In genomic region chr11:129252621-129253020, GRCh38 we compare ENCODE assay signal across 23 cellular contexts.
A peak's percentile ranks its signal among the peaks of the same experiment; 100 is the strongest.
DNase-seq lines count a peak whose midpoint lies in the region; ATAC-seq and TF ChIP-seq lines count a peak whose summit lies in the region.
"Had no signal": no experiment of that assay in that cellular context is flagged by ENCODE, and none has a peak within 500 bp of the region (broad histone marks: within the 10 kb centered on the region; RNA-seq: fewer than 3 reads in every experiment).

No MANE protein-coding gene starts in this region.

- H3K9ac ChIP-seq in NT2/D1 (ENCODE audit: insufficient read length, low read depth): no peak overlapping the region

- H3K4me3 ChIP-seq in HEK293 (ENCODE audit: low read depth, low read length) (no peak overlapping the region), NT2/D1 (ENCODE audit: insufficient read length, low read depth) (no peak overlapping the region), neuron (ENCODE audit: low read length) (peak overlapping the region; percentile 13)
- H3K4me3 ChIP-seq: body of pancreas, heart left ventricle, mucosa of descending colon, psoas muscle had no signal

- DNase-seq in NT2/D1 (ENCODE audit: low read depth, low spot score): peak; percentile 71
- DNase-seq in iPS DF 4.7 (ENCODE audit: extremely low read depth, low spot score): peak; percentile 33
- DNase-seq in omental fat pad (ENCODE audit: low spot score): no peak
- no peak for DNase-seq in H4 (ENCODE audit: low spot score)
- DNase-seq: activated CD4-positive, alpha-beta memory T cell treated with anti-CD3 and anti-CD28 coated beads, Interleukin-2, amount 10 ng/mL, durations not matched to agents 7 days and 5 days; activated gamma-delta T cell; body of pancreas; CD4-positive, alpha-beta T cell; EL; erythroblast; heart left ventricle; HFFc6; KG1; mucosa of descending colon; NCI-H187; NCI-H2227 treated with DMSO at 0.1 percent for 48 hours; NCI-H748 treated with DMSO at 0.1 percent for 48 hours; OCI-M1; psoas muscle; Right ventricle myocardium superior had no signal

- H3K4me1 ChIP-seq in HEK293 (ENCODE audit: control insufficient read depth, insufficient read depth, low read length) (peaks cover 11% of the 10 kb centered on the region), NT2/D1 (ENCODE audit: insufficient read depth, insufficient read length) (no peaks in the 10 kb centered on the region), neuron (ENCODE audit: insufficient read depth, low read length) (peaks cover 12% of the 10 kb centered on the region)
- H3K4me1 ChIP-seq: body of pancreas, heart left ventricle had no signal

- H3K27ac ChIP-seq in HEK293 (ENCODE audit: extremely low read depth, low read depth, low read length): no peak overlapping the region
- H3K27ac ChIP-seq: body of pancreas, heart left ventricle, psoas muscle had no signal

- no peaks in the 10 kb centered on the region for H3K36me3 ChIP-seq in HEK293 (ENCODE audit: control insufficient read depth in 2 of 2, insufficient read depth in 1 of 2, low read length in 2 of 2)
- no peaks in the 10 kb centered on the region for H3K36me3 ChIP-seq in NT2/D1 (ENCODE audit: insufficient read depth, insufficient read length, low read length)
- no peaks in the 10 kb centered on the region for H3K36me3 ChIP-seq in neuron (ENCODE audit: insufficient read depth, low read length)
- H3K36me3 ChIP-seq: heart left ventricle had no signal

- ATAC-seq in omental fat pad (ENCODE audit: low FRiP score): no peak
- ATAC-seq in GM21723 (IDR thresholded peaks at IDR 0.05; ENCODE audit: unreplicated experiment): no peak
- ATAC-seq: body of pancreas, heart left ventricle, mucosa of descending colon, psoas muscle had no signal

- POLR2A ChIA-PET in HEK293 (lab: Yijun Ruan, JAX): interaction anchor here (1.1 kb wide), 1 partner anchor 23 kb away, joined by 3 read pairs; no protein-coding TSS in a partner anchor

- H3K27me3 ChIP-seq in NT2/D1 (ENCODE audit: insufficient read depth, insufficient read length) (no peaks in the 10 kb centered on the region), neuron (ENCODE audit: insufficient read depth, low read length) (no peaks in the 10 kb centered on the region)
- H3K27me3 ChIP-seq: body of pancreas, heart left ventricle had no signal

- H2AFZ ChIP-seq in neuron (ENCODE audit: low read depth, low read length): no peak overlapping the region

- TF ChIP-seq CTCF in HEK293 (tag by site-specific recombination; IDR thresholded peaks at IDR 0.05) (no peak), omental fat pad (IDR thresholded peaks at IDR 0.05) (no peak)

- CTCF ChIA-PET in HEK293 (lab: Yijun Ruan, JAX): no interaction called here

- H3K9me3 ChIP-seq in HEK293 (ENCODE audit: control insufficient read depth, insufficient read depth, low read depth, low read length) (no peaks in the 10 kb centered on the region), NT2/D1 (ENCODE audit: insufficient read depth, low read length) (0 out of 2 replicates have a peak, but pooled peaks cover 4% of the 10 kb centered on the region), neuron (ENCODE audit: low read length) (no peaks in the 10 kb centered on the region)
- H3K9me3 ChIP-seq: body of pancreas, heart left ventricle, mucosa of descending colon, psoas muscle had no signal

TF ChIP-seq in HEK293, 187 proteins besides CTCF, POLR2A, EP300 and RAD21:
- peak; percentile 90; the same call in 1 of the 2 replicates for TF ChIP-seq MZF1 (tag by site-specific recombination; IDR thresholded peaks at IDR 0.05; ENCODE audit: borderline replicate concordance)
- 0 out of 2 replicates have a peak, but pooled peaks have one; percentile 19 for TF ChIP-seq OSR2 (tag by site-specific recombination; IDR thresholded peaks at IDR 0.05)
- TF ChIP-seq ZNF146 (tag by site-specific recombination; IDR thresholded peaks at IDR 0.05): no peak
- TF ChIP-seq ZIC2 (tag by site-specific recombination; IDR thresholded peaks at IDR 0.05): peak; percentile 88

Comparison
In these comparisons a context has a peak if more than half of its experiments do, and no peak if none do; other contexts are left out.
1. DNase-seq: peak in NT2/D1 (single experiment) and iPS DF 4.7 (single experiment); none in omental fat pad (single experiment) and H4 (single experiment).